In the genomic region with DNA sequence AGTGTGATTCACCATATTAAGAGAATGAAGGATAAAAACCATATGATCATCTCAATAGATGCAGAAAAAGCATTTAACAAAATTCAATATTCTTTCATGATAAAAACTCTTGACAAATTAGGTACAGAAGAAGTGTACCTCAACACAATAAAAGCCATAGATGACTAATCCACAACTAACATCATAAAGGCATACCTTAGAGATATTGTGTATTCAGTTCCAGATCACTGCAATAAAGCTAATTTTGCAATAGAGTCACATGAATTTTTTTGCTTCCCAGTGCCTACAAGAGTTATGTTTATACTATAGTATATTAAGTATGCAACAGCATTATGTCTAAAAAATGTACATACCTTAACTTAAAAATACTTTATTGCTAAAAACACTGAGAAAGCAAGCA, we compare ENCODE assay signal across 36 cellular contexts.
"Had no signal": no experiment of that assay in that cellular context is flagged by ENCODE, and none has a peak within 500 bp of the region (broad histone marks: within the 10 kb centered on the region; RNA-seq: fewer than 3 reads in every experiment).

No MANE protein-coding gene starts in this region.

- ATAC-seq: activated CD4-positive, alpha-beta T cell treated with anti-CD3 and anti-CD28 coated beads for 36 hours; activated CD4-positive, CD25-positive, alpha-beta regulatory T cell treated with anti-CD3 and anti-CD28 coated beads, Interleukin-2, amount 50 U/mL, for 24 hours; activated CD8-positive, alpha-beta memory T cell treated with anti-CD3 and anti-CD28 coated beads, Interleukin-2, amount 10 ng/mL, durations not matched to agents 7 days and 5 days; activated CD8-positive, alpha-beta T cell treated with anti-CD3 and anti-CD28 coated beads, Interleukin-2, amount 10 ng/mL, durations not matched to agents 7 days and 5 days; activated naive CD8-positive, alpha-beta T cell treated with anti-CD3 and anti-CD28 coated beads, Interleukin-2, amount 50 U/mL, for 24 hours; WTC11 had no signal

- DNase-seq: activated CD4-positive, alpha-beta memory T cell treated with anti-CD3 and anti-CD28 coated beads, Interleukin-2, amount 10 ng/mL, durations not matched to agents 7 days and 5 days; activated CD4-positive, alpha-beta T cell treated with anti-CD3 and anti-CD28 coated beads for 1 hour; activated CD4-positive, alpha-beta T cell treated with anti-CD3 and anti-CD28 coated beads for 36 hours; activated CD4-positive, alpha-beta T cell treated with anti-CD3 and anti-CD28 coated beads for 48 hours; activated CD4-positive, alpha-beta T cell treated with anti-CD3 and anti-CD28 coated beads, Interleukin-2, amount 10 ng/mL, durations not matched to agents 7 days and 5 days; activated CD4-positive, alpha-beta T cell treated with anti-CD3 and anti-CD28 coated beads, Interleukin-2, amount 50 U/mL, for 48 hours; activated CD4-positive, CD25-positive, alpha-beta regulatory T cell; activated CD8-positive, alpha-beta memory T cell treated with anti-CD3 and anti-CD28 coated beads for 24 hours; activated CD8-positive, alpha-beta memory T cell treated with anti-CD3 and anti-CD28 coated beads, Interleukin-2, amount 10 ng/mL, durations not matched to agents 7 days and 5 days; activated CD8-positive, alpha-beta memory T cell treated with anti-CD3 and anti-CD28 coated beads, Interleukin-2, amount 50 U/mL, for 48 hours; activated CD8-positive, alpha-beta T cell treated with anti-CD3 and anti-CD28 coated beads, Interleukin-2, amount 10 ng/mL, durations not matched to agents 7 days and 5 days; activated effector memory CD4-positive, alpha-beta T cell treated with Interleukin-2 at 50 U/mL for 16 hours; activated gamma-delta T cell; activated naive CD4-positive, alpha-beta T cell treated with anti-CD3 and anti-CD28 coated beads, Interleukin-2, amount 10 ng/mL, durations not matched to agents 7 days and 5 days; activated naive CD4-positive, alpha-beta T cell treated with Interleukin-2 at 50 U/mL for 16 hours; activated naive CD8-positive, alpha-beta T cell treated with anti-CD3 and anti-CD28 coated beads, Interleukin-2, amount 10 ng/mL, durations not matched to agents 7 days and 5 days; activated naive CD8-positive, alpha-beta T cell treated with anti-CD3 and anti-CD28 coated beads, Interleukin-2, amount 50 U/mL, for 24 hours; activated T-cell treated with anti-CD3 and anti-CD28 coated beads, Interleukin-2, amount 50 U/mL, for 24 hours; activated T-cell treated with anti-CD3 and anti-CD28 coated beads, Interleukin-2, amount 50 U/mL, for 48 hours; amygdala; anterior cingulate cortex; central memory CD4-positive, alpha-beta T cell; T-helper 1 cell; T-helper 2 cell; T-helper 9 cell; WERI-Rb-1 had no signal

- H3K4me3 Mint-ChIP-seq: activated CD4-positive, alpha-beta memory T cell treated with anti-CD3 and anti-CD28 coated beads, Interleukin-2, amount 10 ng/mL, durations not matched to agents 7 days and 5 days; activated CD4-positive, alpha-beta T cell treated with anti-CD3 and anti-CD28 coated beads for 36 hours; activated CD4-positive, alpha-beta T cell treated with anti-CD3 and anti-CD28 coated beads, Interleukin-2, amount 10 ng/mL, durations not matched to agents 7 days and 5 days; activated CD8-positive, alpha-beta memory T cell treated with anti-CD3 and anti-CD28 coated beads, Interleukin-2, amount 10 ng/mL, durations not matched to agents 7 days and 5 days; activated CD8-positive, alpha-beta T cell treated with anti-CD3 and anti-CD28 coated beads, Interleukin-2, amount 10 ng/mL, durations not matched to agents 7 days and 5 days; activated naive CD4-positive, alpha-beta T cell treated with anti-CD3 and anti-CD28 coated beads, Interleukin-2, amount 10 ng/mL, durations not matched to agents 7 days and 5 days; activated naive CD4-positive, alpha-beta T cell treated with anti-CD3 and anti-CD28 coated beads, Interleukin-2, amount 50 U/mL, for 24 hours; activated naive CD8-positive, alpha-beta T cell; activated naive CD8-positive, alpha-beta T cell treated with anti-CD3 and anti-CD28 coated beads, Interleukin-2, amount 10 ng/mL, durations not matched to agents 7 days and 5 days; activated naive CD8-positive, alpha-beta T cell treated with anti-CD3 and anti-CD28 coated beads, Interleukin-2, amount 50 U/mL, for 24 hours; activated T-cell treated with anti-CD3 and anti-CD28 coated beads, Interleukin-2, amount 50 U/mL, for 24 hours; brain; T-helper 1 cell treated with Interleukin-12 subunit alpha and Interleukin-12 subunit beta and Interleukin-4 antibody, amounts not matched to agents 30 μg/mL and 1 μg/mL, for 36 hours; T-helper 2 cell treated with Interferon-gamma antibody and Interleukin-4, amounts not matched to agents 5 μg/mL and 100 μg/mL, for 36 hours; WTC11 had no signal

- H3K4me3 ChIP-seq: ascending aorta had no signal

- H3K36me3 ChIP-seq: ascending aorta, WERI-Rb-1 had no signal

- H3K4me1 Mint-ChIP-seq: activated naive CD4-positive, alpha-beta T cell treated with anti-CD3 and anti-CD28 coated beads, Interleukin-2, amount 50 U/mL, for 24 hours had no signal

- H3K27ac Mint-ChIP-seq: activated CD4-positive, alpha-beta memory T cell treated with anti-CD3 and anti-CD28 coated beads, Interleukin-2, amount 10 ng/mL, durations not matched to agents 7 days and 5 days; activated CD4-positive, alpha-beta T cell treated with anti-CD3 and anti-CD28 coated beads for 36 hours; activated CD4-positive, alpha-beta T cell treated with anti-CD3 and anti-CD28 coated beads, Interleukin-2, amount 10 ng/mL, durations not matched to agents 7 days and 5 days; activated CD8-positive, alpha-beta memory T cell treated with anti-CD3 and anti-CD28 coated beads, Interleukin-2, amount 10 ng/mL, durations not matched to agents 7 days and 5 days; activated CD8-positive, alpha-beta T cell treated with anti-CD3 and anti-CD28 coated beads, Interleukin-2, amount 10 ng/mL, durations not matched to agents 7 days and 5 days; activated naive CD4-positive, alpha-beta T cell treated with anti-CD3 and anti-CD28 coated beads, Interleukin-2, amount 10 ng/mL, durations not matched to agents 7 days and 5 days; activated naive CD4-positive, alpha-beta T cell treated with anti-CD3 and anti-CD28 coated beads, Interleukin-2, amount 50 U/mL, for 24 hours; activated naive CD8-positive, alpha-beta T cell; activated naive CD8-positive, alpha-beta T cell treated with anti-CD3 and anti-CD28 coated beads, Interleukin-2, amount 10 ng/mL, durations not matched to agents 7 days and 5 days; activated naive CD8-positive, alpha-beta T cell treated with anti-CD3 and anti-CD28 coated beads, Interleukin-2, amount 50 U/mL, for 24 hours; activated T-cell treated with anti-CD3 and anti-CD28 coated beads, Interleukin-2, amount 50 U/mL, for 24 hours; activated T-helper 2 cell treated with anti-CD3 and anti-CD28 coated beads, Interferon-gamma antibody, Interleukin-2, Interleukin-4, amounts not matched to agents 10 μg/mL and 5 μg/mL and 100 μg/mL, durations not matched to agents 14 hours and 24 hours and 36 hours; brain; T-helper 1 cell treated with Interleukin-12 subunit alpha and Interleukin-12 subunit beta and Interleukin-4 antibody, amounts not matched to agents 30 μg/mL and 1 μg/mL, for 36 hours; T-helper 2 cell treated with Interferon-gamma antibody and Interleukin-4, amounts not matched to agents 5 μg/mL and 100 μg/mL, for 36 hours had no signal

- H3K36me3 Mint-ChIP-seq: activated naive CD4-positive, alpha-beta T cell treated with anti-CD3 and anti-CD28 coated beads, Interleukin-2, amount 10 ng/mL, durations not matched to agents 7 days and 5 days; activated naive CD4-positive, alpha-beta T cell treated with anti-CD3 and anti-CD28 coated beads, Interleukin-2, amount 50 U/mL, for 24 hours had no signal

- H3K27me3 ChIP-seq: ascending aorta had no signal

- H3K4me1 ChIP-seq: ascending aorta had no signal

- FAIRE-seq: TTC549 had no signal
